ENCODE assay signal across 30 cellular contexts in the genomic region with DNA sequence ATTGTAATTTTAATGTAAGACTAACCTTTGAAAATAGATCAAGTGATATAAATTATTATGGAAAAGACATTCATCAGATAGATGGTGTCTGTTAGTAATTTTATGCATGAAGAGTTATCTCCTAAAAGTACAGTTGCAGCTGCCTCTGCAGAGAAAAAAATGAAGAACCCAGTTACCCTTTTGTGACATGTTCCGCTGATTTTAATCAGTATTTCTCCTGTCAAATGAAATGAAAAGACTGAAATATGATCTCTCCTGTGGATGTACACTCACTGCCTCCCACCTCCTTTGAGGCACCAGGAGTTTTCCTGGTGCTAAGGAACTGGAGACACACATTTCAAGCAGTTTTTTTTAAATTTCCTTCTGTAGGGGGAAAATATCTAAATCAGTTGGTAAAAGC.
"Had no signal": no experiment of that assay in that cellular context is flagged by ENCODE, and none has a peak within 500 bp of the region (broad histone marks: within the 10 kb centered on the region; RNA-seq: fewer than 3 reads in every experiment).

No MANE protein-coding gene starts in this region.

- H3K36me3 Mint-ChIP-seq: activated naive CD4-positive, alpha-beta T cell treated with anti-CD3 and anti-CD28 coated beads, Interleukin-2, amount 10 ng/mL, durations not matched to agents 7 days and 5 days; immature natural killer cell; memory B cell; stimulated activated memory B cell treated with anti-CD40 and anti-IgM and Interleukin-4, amounts not matched to agents 10 μg/mL and 1 μg/mL and 100 μg/mL, for 72 hours; type B pancreatic cell had no signal

- H3K4me1 ChIP-seq: breast epithelium, heart left ventricle, pancreas, psoas muscle, right atrium auricular region, uterus had no signal

- DNase-seq: activated CD4-positive, alpha-beta memory T cell treated with anti-CD3 and anti-CD28 coated beads, Interleukin-2, amount 10 ng/mL, durations not matched to agents 7 days and 5 days; activated CD4-positive, alpha-beta T cell treated with anti-CD3 and anti-CD28 coated beads for 1 hour; activated CD4-positive, alpha-beta T cell treated with anti-CD3 and anti-CD28 coated beads, Interleukin-2, amount 10 ng/mL, durations not matched to agents 7 days and 5 days; activated CD8-positive, alpha-beta memory T cell treated with anti-CD3 and anti-CD28 coated beads, Interleukin-2, amount 50 U/mL, for 48 hours; activated gamma-delta T cell; activated naive CD4-positive, alpha-beta T cell treated with anti-CD3 and anti-CD28 coated beads, Interleukin-2, amount 10 ng/mL, durations not matched to agents 7 days and 5 days; activated T-cell treated with anti-CD3 and anti-CD28 coated beads, Interleukin-2, amount 50 U/mL, for 24 hours; amniotic stem cell; central memory CD4-positive, alpha-beta T cell; heart left ventricle; hypothalamus; immature natural killer cell; kidney; left colon; naive thymus-derived CD8-positive, alpha-beta T cell; pancreas; psoas muscle; stimulated activated CD4-positive, alpha-beta T cell treated with anti-CD3 and anti-CD28 coated beads, Interleukin-1b, Interleukin-23, amount 100 ng/mL, for 48 hours; stimulated activated CD4-positive, alpha-beta T cell treated with anti-CD3 and anti-CD28 coated beads, Interleukin-4, amount 100 ng/mL, for 4 hours; stimulated activated CD8-positive, alpha-beta memory T cell treated with anti-CD3 and anti-CD28 coated beads, Interleukin-4, amount 100 ng/mL, for 48 hours; stimulated activated naive CD8-positive, alpha-beta T cell treated with anti-CD3 and anti-CD28 coated beads, Interleukin-15, amount 100 ng/mL, for 72 hours; substantia nigra; uterus had no signal

- H3K4me1 Mint-ChIP-seq: activated CD4-positive, alpha-beta memory T cell treated with anti-CD3 and anti-CD28 coated beads, Interleukin-2, amount 10 ng/mL, durations not matched to agents 7 days and 5 days; activated CD4-positive, alpha-beta T cell treated with anti-CD3 and anti-CD28 coated beads, Interleukin-2, amount 10 ng/mL, durations not matched to agents 7 days and 5 days; activated naive CD4-positive, alpha-beta T cell treated with anti-CD3 and anti-CD28 coated beads, Interleukin-2, amount 10 ng/mL, durations not matched to agents 7 days and 5 days; immature natural killer cell; memory B cell; naive thymus-derived CD8-positive, alpha-beta T cell; neural crest cell; stimulated activated memory B cell treated with anti-CD40 and anti-IgM and Interleukin-4, amounts not matched to agents 10 μg/mL and 1 μg/mL and 100 μg/mL, for 72 hours; stimulated activated naive CD8-positive, alpha-beta T cell treated with anti-CD3 and anti-CD28 coated beads, Interleukin-15, amount 100 ng/mL, for 72 hours had no signal

- H3K27me3 ChIP-seq: breast epithelium, pancreas, right atrium auricular region, uterus had no signal

- H3K27ac Mint-ChIP-seq: activated CD4-positive, alpha-beta memory T cell treated with anti-CD3 and anti-CD28 coated beads, Interleukin-2, amount 10 ng/mL, durations not matched to agents 7 days and 5 days; activated CD4-positive, alpha-beta T cell treated with anti-CD3 and anti-CD28 coated beads, Interleukin-2, amount 10 ng/mL, durations not matched to agents 7 days and 5 days; activated naive CD4-positive, alpha-beta T cell treated with anti-CD3 and anti-CD28 coated beads, Interleukin-2, amount 10 ng/mL, durations not matched to agents 7 days and 5 days; activated T-cell treated with anti-CD3 and anti-CD28 coated beads, Interleukin-2, amount 50 U/mL, for 24 hours; immature natural killer cell; memory B cell; naive thymus-derived CD8-positive, alpha-beta T cell; stimulated activated memory B cell treated with anti-CD40 and anti-IgM and Interleukin-4, amounts not matched to agents 10 μg/mL and 1 μg/mL and 100 μg/mL, for 72 hours; stimulated activated naive CD8-positive, alpha-beta T cell treated with anti-CD3 and anti-CD28 coated beads, Interleukin-15, amount 100 ng/mL, for 72 hours; type B pancreatic cell had no signal

- H3K9me3 Mint-ChIP-seq: activated CD4-positive, alpha-beta memory T cell treated with anti-CD3 and anti-CD28 coated beads, Interleukin-2, amount 10 ng/mL, durations not matched to agents 7 days and 5 days; activated CD4-positive, alpha-beta T cell treated with anti-CD3 and anti-CD28 coated beads, Interleukin-2, amount 10 ng/mL, durations not matched to agents 7 days and 5 days; activated naive CD4-positive, alpha-beta T cell treated with anti-CD3 and anti-CD28 coated beads, Interleukin-2, amount 10 ng/mL, durations not matched to agents 7 days and 5 days; activated T-cell treated with anti-CD3 and anti-CD28 coated beads, Interleukin-2, amount 50 U/mL, for 24 hours; neural crest cell; stimulated activated memory B cell treated with anti-CD40 and anti-IgM and Interleukin-4, amounts not matched to agents 10 μg/mL and 1 μg/mL and 100 μg/mL, for 72 hours had no signal

- H3K36me3 ChIP-seq: breast epithelium, heart left ventricle, pancreas, right atrium auricular region, uterus had no signal

- H3K4me2 ChIP-seq: smooth muscle cell had no signal

- H3K4me3 Mint-ChIP-seq: activated CD4-positive, alpha-beta memory T cell treated with anti-CD3 and anti-CD28 coated beads, Interleukin-2, amount 10 ng/mL, durations not matched to agents 7 days and 5 days; activated CD4-positive, alpha-beta T cell treated with anti-CD3 and anti-CD28 coated beads, Interleukin-2, amount 10 ng/mL, durations not matched to agents 7 days and 5 days; activated naive CD4-positive, alpha-beta T cell treated with anti-CD3 and anti-CD28 coated beads, Interleukin-2, amount 10 ng/mL, durations not matched to agents 7 days and 5 days; activated T-cell treated with anti-CD3 and anti-CD28 coated beads, Interleukin-2, amount 50 U/mL, for 24 hours; immature natural killer cell; memory B cell; naive thymus-derived CD8-positive, alpha-beta T cell; neural crest cell; stimulated activated memory B cell treated with anti-CD40 and anti-IgM and Interleukin-4, amounts not matched to agents 10 μg/mL and 1 μg/mL and 100 μg/mL, for 72 hours; stimulated activated naive CD8-positive, alpha-beta T cell treated with anti-CD3 and anti-CD28 coated beads, Interleukin-15, amount 100 ng/mL, for 72 hours; type B pancreatic cell had no signal

- H3K4me3 ChIP-seq: breast epithelium, heart left ventricle, pancreas, psoas muscle, right atrium auricular region, smooth muscle cell, uterus had no signal

- H3K9me3 ChIP-seq: breast epithelium, heart left ventricle, pancreas, psoas muscle, right atrium auricular region, uterus had no signal

- H3K27me3 Mint-ChIP-seq: activated CD4-positive, alpha-beta memory T cell treated with anti-CD3 and anti-CD28 coated beads, Interleukin-2, amount 10 ng/mL, durations not matched to agents 7 days and 5 days; activated CD4-positive, alpha-beta T cell treated with anti-CD3 and anti-CD28 coated beads, Interleukin-2, amount 10 ng/mL, durations not matched to agents 7 days and 5 days; activated naive CD4-positive, alpha-beta T cell treated with anti-CD3 and anti-CD28 coated beads, Interleukin-2, amount 10 ng/mL, durations not matched to agents 7 days and 5 days; stimulated activated memory B cell treated with anti-CD40 and anti-IgM and Interleukin-4, amounts not matched to agents 10 μg/mL and 1 μg/mL and 100 μg/mL, for 72 hours had no signal
